31 cellular contexts compared by ENCODE assay signal in genomic region chr6:166632731-166633130, GRCh38.
"Had no signal": no experiment of that assay in that cellular context is flagged by ENCODE, and none has a peak within 500 bp of the region (broad histone marks: within the 10 kb centered on the region; RNA-seq: fewer than 3 reads in every experiment).

No MANE protein-coding gene starts in this region.

- ATAC-seq: activated CD4-positive, alpha-beta T cell treated with anti-CD3 and anti-CD28 coated beads for 36 hours; activated T-cell treated with anti-CD3 and anti-CD28 coated beads, Interleukin-2, amount 50 U/mL, for 72 hours; activated T-helper 17 cell treated with anti-CD3 and anti-CD28 coated beads, Interleukin-2, amount 50 U/mL, for 72 hours; PC-3 had no signal

- H3K36me3 ChIP-seq: brain microvascular endothelial cell, MG63, Peyer's patch had no signal

- H3K36me3 Mint-ChIP-seq: activated naive CD8-positive, alpha-beta T cell treated with anti-CD3 and anti-CD28 coated beads for 36 hours had no signal

- H3K27me3 ChIP-seq: brain microvascular endothelial cell, MG63, Peyer's patch had no signal

- H3K9me3 ChIP-seq: MG63, Peyer's patch had no signal

- H3K27ac Mint-ChIP-seq: activated CD4-positive, alpha-beta T cell treated with anti-CD3 and anti-CD28 coated beads for 36 hours; activated CD4-positive, alpha-beta T cell treated with anti-CD3 and anti-CD28 coated beads, Interleukin-2, amount 10 ng/mL, durations not matched to agents 7 days and 5 days; activated naive CD8-positive, alpha-beta T cell treated with anti-CD3 and anti-CD28 coated beads for 36 hours; activated T-cell treated with anti-CD3 and anti-CD28 coated beads, Interleukin-2, amount 50 U/mL, for 72 hours; activated T-helper 17 cell treated with anti-CD3 and anti-CD28 coated beads, Interleukin-2, amount 50 U/mL, for 72 hours had no signal

- DNase-seq: activated CD4-positive, alpha-beta T cell treated with anti-CD3 and anti-CD28 coated beads for 36 hours; activated CD4-positive, alpha-beta T cell treated with anti-CD3 and anti-CD28 coated beads, Interleukin-2, amount 10 ng/mL, durations not matched to agents 7 days and 5 days; activated CD4-positive, alpha-beta T cell treated with anti-CD3 and anti-CD28 coated beads, Interleukin-2, amount 50 U/mL, for 48 hours; activated effector memory CD4-positive, alpha-beta T cell treated with anti-CD3 and anti-CD28 coated beads, Interleukin-2, amount 50 U/mL, for 16 hours; activated naive CD4-positive, alpha-beta T cell; activated naive CD4-positive, alpha-beta T cell treated with anti-CD3 and anti-CD28 coated beads, Interleukin-2, amount 50 U/mL, for 16 hours; activated naive CD8-positive, alpha-beta T cell treated with anti-CD3 and anti-CD28 coated beads for 36 hours; activated T-cell treated with anti-CD3 and anti-CD28 coated beads, Interleukin-2, amount 50 U/mL, for 1 hour; activated T-cell treated with anti-CD3 and anti-CD28 coated beads, Interleukin-2, amount 50 U/mL, for 72 hours; amniotic stem cell; brain microvascular endothelial cell; central memory CD4-positive, alpha-beta T cell; Kasumi-1; KBM-7; MG63; NCI-H1048; NCI-H1436 treated with DMSO at 0.1 percent for 48 hours; NCI-H1694 treated with DMSO at 0.1 percent for 48 hours; NCI-H2029; NCI-H510A; NCI-H526; NCI-H748 treated with DMSO at 0.1 percent for 48 hours; NK-92 treated with Interleukin-12 subunit alpha and Interleukin-12 subunit beta, amount 100 ng/mL, for 24 hours; PC-3; Peyer's patch; RPMI8226; SW 1271; T-helper 1 cell; T-helper 2 cell; T-helper 9 cell had no signal

- H3K27ac ChIP-seq: brain microvascular endothelial cell, Peyer's patch had no signal

- H3K9me3 Mint-ChIP-seq: activated CD4-positive, alpha-beta T cell treated with anti-CD3 and anti-CD28 coated beads, Interleukin-2, amount 10 ng/mL, durations not matched to agents 7 days and 5 days; activated naive CD8-positive, alpha-beta T cell treated with anti-CD3 and anti-CD28 coated beads for 36 hours; activated T-cell treated with anti-CD3 and anti-CD28 coated beads, Interleukin-2, amount 50 U/mL, for 72 hours; activated T-helper 17 cell treated with anti-CD3 and anti-CD28 coated beads, Interleukin-2, amount 50 U/mL, for 72 hours had no signal

- H3K4me3 ChIP-seq: MG63, Peyer's patch had no signal

- H3K4me3 Mint-ChIP-seq: activated CD4-positive, alpha-beta T cell treated with anti-CD3 and anti-CD28 coated beads for 36 hours; activated CD4-positive, alpha-beta T cell treated with anti-CD3 and anti-CD28 coated beads, Interleukin-2, amount 10 ng/mL, durations not matched to agents 7 days and 5 days; activated naive CD8-positive, alpha-beta T cell treated with anti-CD3 and anti-CD28 coated beads for 36 hours; activated T-cell treated with anti-CD3 and anti-CD28 coated beads, Interleukin-2, amount 50 U/mL, for 72 hours; activated T-helper 17 cell treated with anti-CD3 and anti-CD28 coated beads, Interleukin-2, amount 50 U/mL, for 72 hours had no signal
